ENCODE assay signal across 9 cellular contexts in the genomic region with DNA sequence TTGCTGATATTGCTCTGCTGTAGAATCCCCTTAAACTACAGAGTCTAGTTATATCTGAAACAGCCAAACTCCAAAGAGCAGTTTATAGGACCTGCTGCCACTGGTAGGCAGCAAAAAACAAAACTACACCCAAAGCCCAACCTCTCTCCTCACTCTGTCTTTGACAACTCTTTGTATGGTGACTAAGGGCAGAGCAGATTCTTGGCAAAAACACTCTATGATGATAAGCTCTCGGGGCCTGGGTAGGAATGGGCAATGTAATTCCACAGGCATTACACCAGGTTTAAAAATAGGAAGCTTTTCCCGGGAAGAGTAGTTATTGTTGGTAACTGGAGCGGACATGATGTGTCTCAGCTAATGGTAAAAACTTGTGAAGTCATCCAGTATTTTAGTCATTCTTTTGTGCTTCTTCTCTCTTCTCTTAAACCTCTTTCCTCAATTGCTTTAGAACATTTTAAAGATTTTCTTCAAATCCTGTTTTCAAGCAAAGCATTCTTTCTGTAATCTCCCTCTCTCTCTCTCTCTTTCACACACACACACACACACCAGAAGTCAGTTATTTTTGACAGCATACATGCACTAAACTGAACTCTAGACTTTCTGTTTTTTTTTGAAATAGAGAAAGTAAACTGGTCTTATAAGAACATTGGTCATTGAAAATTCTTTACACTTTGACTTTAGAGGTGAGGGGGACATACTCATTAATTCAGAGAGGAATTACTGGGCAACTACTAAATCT.
A peak's percentile ranks its signal among the peaks of the same experiment; 100 is the strongest.
DNase-seq lines count a peak whose midpoint lies in the region; ATAC-seq and TF ChIP-seq lines count a peak whose summit lies in the region.
"Had no signal": no experiment of that assay in that cellular context is flagged by ENCODE, and none has a peak within 500 bp of the region (broad histone marks: within the 10 kb centered on the region; RNA-seq: fewer than 3 reads in every experiment).

No MANE protein-coding gene starts in this region.

- H2AK9ac ChIP-seq in IMR-90 (replicated peaks; ENCODE audit: low read depth, low read length, poor library complexity): no peak overlapping the region

- no peaks in the 10 kb centered on the region for H3K36me3 Mint-ChIP-seq in chondrocyte (ENCODE audit: low read depth)
- H3K36me3 Mint-ChIP-seq: natural killer cell had no signal

- ATAC-seq in IMR-90 (ENCODE audit: low read depth) (no peak), HG02763 (IDR thresholded peaks at IDR 0.05; ENCODE audit: unreplicated experiment) (no peak)
- ATAC-seq: natural killer cell had no signal

- H2AFZ ChIP-seq in IMR-90 (replicated peaks; ENCODE audit: low read length, poor library complexity): no peak overlapping the region

- H3K23ac ChIP-seq in IMR-90 (ENCODE audit: low read depth, low read length): no peak overlapping the region

- no peak overlapping the region for H2BK15ac ChIP-seq in IMR-90 (ENCODE audit: low read depth, low read length)

- peaks cover 8% of the 10 kb centered on the region for H3K9me3 Mint-ChIP-seq in chondrocyte (ENCODE audit: low read depth)

- H3K18ac ChIP-seq in IMR-90 (ENCODE audit: low read depth, low read length): no peak overlapping the region

- TF ChIP-seq CTCF in IMR-90 (conservative IDR thresholded peaks at IDR 0.05; ENCODE audit: low read depth, low read length): no peak
- TF ChIP-seq CTCF in chondrocyte (IDR thresholded peaks at IDR 0.05): no peak
- no peak for TF ChIP-seq CTCF in transverse colon (IDR thresholded peaks at IDR 0.05)
- no peak for TF ChIP-seq CTCF in thyroid gland (IDR thresholded peaks at IDR 0.05)

- H4K5ac ChIP-seq in IMR-90 (ENCODE audit: low read depth, low read length): no peak overlapping the region

- no peaks in the 10 kb centered on the region for H3K4me1 ChIP-seq in IMR-90 (ENCODE audit: control insufficient read depth, insufficient read depth, low read length)
- peaks cover 0 to 4% (median 0%) of the 10 kb centered on the region in 4 donors for H3K4me1 ChIP-seq in transverse colon
- H3K4me1 ChIP-seq in thyroid gland: no peaks in the 10 kb centered on the region

- peaks cover 13% of the 10 kb centered on the region for H3K4me1 Mint-ChIP-seq in chondrocyte (ENCODE audit: low read depth)
- H3K4me1 Mint-ChIP-seq: natural killer cell had no signal

- no peak overlapping the region for H2BK20ac ChIP-seq in IMR-90 (ENCODE audit: low read depth, low read length)

- H3K9me3 ChIP-seq in IMR-90 (ENCODE audit: control insufficient read depth, insufficient read depth, low read length): peaks cover 3% of the 10 kb centered on the region; the same call in 1 of the 2 replicates
- peaks cover 0 to 2% of the 10 kb centered on the region in 2 donors for H3K9me3 ChIP-seq in transverse colon
- H3K9me3 ChIP-seq in thyroid gland: no peaks in the 10 kb centered on the region

- peak overlapping the region; percentile 35; the same call in 1 of the 2 replicates for H3K4me2 ChIP-seq in IMR-90 (ENCODE audit: low read depth, low read length)

- POLR2A ChIA-PET in IMR-90 (lab: Charles Lee; ENCODE audit: unreplicated experiment): no interaction called here

- H3K27me3 Mint-ChIP-seq in chondrocyte (ENCODE audit: low read depth): peaks cover 3% of the 10 kb centered on the region

- H3K9me1 ChIP-seq in IMR-90 (ENCODE audit: insufficient read depth, low read length): no peaks in the 10 kb centered on the region

- no TSS peak for BruUV-seq in IMR-90 (replicated peaks; lab: Mats Ljungman, UMichigan)

- no peak overlapping the region for H3K4me3 Mint-ChIP-seq in chondrocyte (ENCODE audit: unreplicated experiment)
- H3K4me3 Mint-ChIP-seq: natural killer cell had no signal

- H3K27me3 ChIP-seq in IMR-90 (ENCODE audit: control insufficient read depth, insufficient read depth, low read length): no peaks in the 10 kb centered on the region
- H3K27me3 ChIP-seq in transverse colon: no peaks in the 10 kb centered on the region
- H3K27me3 ChIP-seq in thyroid gland: no peaks in the 10 kb centered on the region

- H3K36me3 ChIP-seq in IMR-90 (ENCODE audit: control insufficient read depth, insufficient read depth, low read length) (no peaks in the 10 kb centered on the region), transverse colon (no peaks in the 10 kb centered on the region), thyroid gland (no peaks in the 10 kb centered on the region)

- no peak overlapping the region for H2BK120ac ChIP-seq in IMR-90 (ENCODE audit: low read depth, low read length)

- H3K14ac ChIP-seq in IMR-90 (replicated peaks; ENCODE audit: low read depth, low read length): no peak overlapping the region

- in situ Hi-C loops in IMR-90 (cut with MboI; ENCODE audit: low sequenced_read_pairs) (no loop called here), transverse colon (cut with MboI; ENCODE audit: low pct_ligation_motif_present in 1 of 4, low pct_unique_long_range_greater_than_20kb in 1 of 4, low sequenced_read_pairs in 3 of 4) (no loop called here)

- H3K79me1 ChIP-seq in IMR-90 (ENCODE audit: low read depth in 1 of 2, low read length in 2 of 2): no peaks in the 10 kb centered on the region

- peak overlapping the region; percentile 62 for H2BK5ac ChIP-seq in IMR-90 (ENCODE audit: low read depth, low read length, poor library complexity, severe bottlenecking)

- H3K4me3 ChIP-seq in IMR-90 (ENCODE audit: insufficient read depth, low read depth, low read length) (no peak overlapping the region), transverse colon (no peak overlapping the region), thyroid gland (replicated peaks in 1 of 3) (no peak overlapping the region)

- peak; percentile 11 for TF ChIP-seq EP300 in transverse colon (IDR thresholded peaks at IDR 0.05; ENCODE audit: low read depth)

- TF ChIP-seq POLR2A in IMR-90 (IDR thresholded peaks at IDR 0.05; ENCODE audit: low read depth, low read length) (no peak), transverse colon (IDR thresholded peaks at IDR 0.05) (no peak), thyroid gland (IDR thresholded peaks at IDR 0.05) (no peak)

- H2AK5ac ChIP-seq in IMR-90 (ENCODE audit: low read depth, low read length): no peak overlapping the region

- H4K20me1 ChIP-seq in IMR-90 (ENCODE audit: insufficient read depth, low read length): no peaks in the 10 kb centered on the region

- intact Hi-C loops in IMR-90 (cut with micrococcal nuclease) (no loop called here), transverse colon (cut with DNase I; ENCODE audit: low total_unique reads) (no loop called here), thyroid gland (cut with DNase I) (no loop called here)

- H3K27ac ChIP-seq in IMR-90 (ENCODE audit: insufficient read depth, low read length) (no peak overlapping the region), transverse colon (peak overlapping the region in 3 of 4 donors; percentile 36 to 57 (median 51)), thyroid gland (no peak overlapping the region)

- no peak overlapping the region for H4K91ac ChIP-seq in IMR-90 (ENCODE audit: insufficient read depth, low read depth, low read length)

- no CpG with 5 or more reads among the region's 3 CpGs for WGBS in IMR-90 (ENCODE audit: extremely low coverage in 2 of 2, insufficient read length in 1 of 2), 2 experiments
- 50 to 52% methylated on average over 3 of the region's 3 CpGs for WGBS in transverse colon (ENCODE audit: low coverage in 1 of 2), 2 donors
- 62 to 72% methylated on average over 3 of the region's 3 CpGs for WGBS in thyroid gland, 2 donors

- no peak overlapping the region for H3K4ac ChIP-seq in IMR-90 (ENCODE audit: low read depth, low read length)

- H3K27ac Mint-ChIP-seq in chondrocyte (ENCODE audit: unreplicated experiment): peak overlapping the region; percentile 96
- H3K27ac Mint-ChIP-seq: natural killer cell had no signal

- peak; percentile 67 for DNase-seq in IMR-90
- DNase-seq in chondrocyte (ENCODE audit: low spot score): no peak
- peak; percentile 74 for DNase-seq in medulla oblongata (ENCODE audit: extremely low spot score)
- no peak for DNase-seq in transverse colon
- no peak for DNase-seq in thyroid gland
- no peak for DNase-seq in SW480 (ENCODE audit: low spot score)
- DNase-seq: foreskin melanocyte, natural killer cell had no signal

- CTCF ChIA-PET in IMR-90 (lab: Yijun Ruan, JAX): no interaction called here

- H3K56ac ChIP-seq in IMR-90 (ENCODE audit: extremely low read depth, insufficient read depth, low read length): no peak overlapping the region

- no peak for TF ChIP-seq RAD21 in IMR-90 (IDR thresholded peaks at IDR 0.05; ENCODE audit: low read length)

- no peak overlapping the region for H4K8ac ChIP-seq in IMR-90 (ENCODE audit: low read depth in 2 of 2, low read length in 2 of 2)

- H3K9ac ChIP-seq in IMR-90 (ENCODE audit: low read depth, low read length): no peak overlapping the region

- dilution Hi-C loops in IMR-90 (cut with HindIII; ENCODE audit: low sequenced_read_pairs, unreplicated experiment): no loop called here

TF ChIP-seq in IMR-90, 13 proteins besides CTCF, POLR2A, EP300 and RAD21:
- TF ChIP-seq MAFK (IDR thresholded peaks at IDR 0.05; ENCODE audit: low read depth, low read length) (no peak), FOS (IDR thresholded peaks at IDR 0.05; ENCODE audit: low read depth, low read length) (no peak), RFX5 (IDR thresholded peaks at IDR 0.05; ENCODE audit: low read depth, low read length) (no peak), CHD1 (IDR thresholded peaks at IDR 0.05; ENCODE audit: low read depth, low read length) (no peak), MXI1 (IDR thresholded peaks at IDR 0.05; ENCODE audit: borderline replicate concordance, low read depth, low read length) (no peak)

Comparison
In these comparisons a context has a peak if more than half of its experiments do, and no peak if none do; other contexts are left out.
1. DNase-seq: peak in IMR-90 (single experiment) and medulla oblongata (single experiment); none in chondrocyte (single experiment), transverse colon (single experiment), thyroid gland (0 of 2) and SW480 (single experiment).
2. H3K27ac ChIP-seq: peak in transverse colon (3 of 4); none in IMR-90 (single experiment) and thyroid gland (0 of 3).